9 cellular contexts compared by ENCODE assay signal in the genomic region with DNA sequence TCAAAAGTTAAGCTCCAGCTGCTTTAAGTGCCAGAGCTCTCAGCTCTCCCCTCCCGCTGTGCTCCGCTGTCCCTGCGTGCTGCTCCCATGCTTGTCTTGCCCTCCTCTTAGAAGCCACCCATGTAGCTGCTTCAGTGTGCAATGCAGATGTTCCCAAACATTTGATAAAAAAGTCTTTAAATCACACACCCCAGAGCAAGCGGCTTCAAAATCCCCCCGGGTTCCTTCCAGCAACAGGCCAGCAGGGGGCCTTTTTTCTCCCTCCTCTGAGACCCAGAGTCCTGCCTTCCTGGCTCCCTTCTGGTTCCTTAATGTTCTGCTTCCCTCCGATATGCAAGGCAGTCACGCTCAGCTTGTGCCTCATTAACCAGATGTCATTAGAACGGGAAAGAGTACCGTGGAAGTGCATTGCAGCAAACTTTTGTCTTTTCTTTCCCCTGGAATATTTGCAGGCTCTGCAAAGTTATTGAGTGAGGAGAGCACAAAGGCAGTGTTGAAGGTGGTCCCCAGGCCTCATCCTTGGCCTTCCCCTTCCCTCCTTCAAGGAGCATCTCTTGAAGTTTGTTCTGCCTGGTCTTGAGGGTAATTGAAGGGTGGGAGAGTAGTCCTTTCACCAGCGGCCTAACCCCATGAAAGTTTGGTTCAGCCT. TPM values are rescaled to one million over a fixed set of nuclear protein-coding genes. Genes with fewer than 3 reads are reported as not detected.
DNase-seq lines count a peak whose midpoint lies in the region; ATAC-seq, FAIRE-seq and TF ChIP-seq lines count a peak whose summit lies in the region.
"Had no signal": no experiment of that assay in that cellular context is flagged by ENCODE, and none has a peak within 500 bp of the region (broad histone marks: within the 10 kb centered on the region; RNA-seq: fewer than 3 reads in every experiment).

No MANE protein-coding gene starts in this region.

- DNase-seq in D721Med (ENCODE audit: insufficient read length, low spot score) (no peak), HT-29 (ENCODE audit: low spot score) (peak; percentile 60), UCSD-AML1 (lab: John Stamatoyannopoulos, UW; ENCODE audit: unreplicated experiment) (peak; percentile 26), dedifferentiated amniotic fluid mesenchymal stem cell (ENCODE audit: extremely low spot score) (peak; percentile 53), mesothelial cell of epicardium (ENCODE audit: low spot score in 2 of 2, unreplicated experiment in 2 of 2) (peak in 1 of 2 experiments; percentile 60), NCI-H146 (lab: John Stamatoyannopoulos, UW) (no peak), NCI-H1694 treated with DMSO at 0.1 percent for 48 hours (lab: John Stamatoyannopoulos, UW) (no peak)

- peak; percentile 62 for TF ChIP-seq CTCF in D721Med (IDR thresholded peaks at IDR 0.05; ENCODE audit: insufficient read depth, missing control alignments)
- peak; percentile 67 for TF ChIP-seq CTCF in mesothelial cell of epicardium (IDR thresholded peaks at IDR 0.05; ENCODE audit: unreplicated experiment)

- no peaks in the 10 kb centered on the region for H3K36me3 Mint-ChIP-seq in mesothelial cell of epicardium

- H3K27me3 Mint-ChIP-seq in mesothelial cell of epicardium (ENCODE audit: low read depth): peaks cover 7% of the 10 kb centered on the region

- no peak for FAIRE-seq in D721Med (lab: Jason Lieb, UNC)

- no peak for ATAC-seq in GM18517 (IDR thresholded peaks at IDR 0.05; ENCODE audit: unreplicated experiment)

- no peaks in the 10 kb centered on the region for H3K9me3 Mint-ChIP-seq in mesothelial cell of epicardium

- peaks cover 4% of the 10 kb centered on the region for H3K4me1 Mint-ChIP-seq in mesothelial cell of epicardium

- H3K4me3 Mint-ChIP-seq in mesothelial cell of epicardium: no peak overlapping the region

- H3K27ac Mint-ChIP-seq in mesothelial cell of epicardium: no peak overlapping the region

RNA-seq across cellular contexts. Expression of a gene that starts 25.5 kb away (rescaled TPM):
- total RNA-seq in HT-29 (2014; rRNA removed; shearing (Covaris generic)): not detected in 2 replicates
- 0.14 to 0.44 TPM (median 0.22 TPM) in 3 replicates for total RNA-seq in mesothelial cell of epicardium
- total RNA-seq: mononuclear cell had no signal

RNA-seq across cellular contexts. Expression of a gene that starts 39.5 kb away (rescaled TPM):
- total RNA-seq in HT-29 (2014; rRNA removed; shearing (Covaris generic)): not detected in 2 replicates
- not detected in 3 replicates for total RNA-seq in mesothelial cell of epicardium
- total RNA-seq: mononuclear cell had no signal

Comparison
In these comparisons a context has a peak if more than half of its experiments do, and no peak if none do; other contexts are left out.
1. DNase-seq: peak in HT-29 (single experiment), UCSD-AML1 (single experiment) and dedifferentiated amniotic fluid mesenchymal stem cell (single experiment); none in D721Med (single experiment), NCI-H146 (single experiment) and NCI-H1694 treated with DMSO at 0.1 percent for 48 hours (single experiment).